ENCODE assay signal across 29 cellular contexts in genomic region chr11:132196928-132197327, GRCh38.
"Had no signal": no experiment of that assay in that cellular context is flagged by ENCODE, and none has a peak within 500 bp of the region (broad histone marks: within the 10 kb centered on the region; RNA-seq: fewer than 3 reads in every experiment).

No MANE protein-coding gene starts in this region.

- H3K4me1 ChIP-seq: stomach, suprapubic skin, testis, thyroid gland, tibial artery, tibial nerve, transverse colon, upper lobe of left lung, upper lobe of right lung, uterus, vagina had no signal

- H3K4me3 ChIP-seq: stomach, suprapubic skin, testis, thoracic aorta, thyroid gland, tibial artery, tibial nerve, transverse colon, upper lobe of left lung, upper lobe of right lung, uterus, vagina had no signal

- H3K27ac ChIP-seq: stomach, suprapubic skin, testis, thoracic aorta, thyroid gland, tibial artery, tibial nerve, transverse colon, upper lobe of left lung, upper lobe of right lung, uterus, vagina had no signal

- H3K27ac Mint-ChIP-seq: stimulated activated effector memory CD8-positive, alpha-beta T cell treated with anti-CD3 and anti-CD28 coated beads, Interleukin-12 subunit alpha, Interleukin-12 subunit beta, amount 100 ng/mL, for 72 hours; stimulated activated memory B cell treated with anti-CD40 and anti-IgM and Interleukin-4, amounts not matched to agents 10 μg/mL and 1 μg/mL and 100 μg/mL, for 72 hours; stimulated activated naive B cell treated with anti-CD40 and anti-IgM and Interleukin-4, amounts not matched to agents 10 μg/mL and 1 μg/mL and 100 μg/mL, for 72 hours; stimulated activated naive CD8-positive, alpha-beta T cell treated with anti-CD3 and anti-CD28 coated beads, Interleukin-15, amount 100 ng/mL, for 72 hours; stimulated activated naive CD8-positive, alpha-beta T cell treated with anti-CD3 and anti-CD28 coated beads, Interleukin-15, Interleukin-2, amounts not matched to agents 100 ng/mL and 50 ng/mL, for 24 hours; type B pancreatic cell had no signal

- H3K36me3 ChIP-seq: stomach, suprapubic skin, thoracic aorta, thyroid gland, tibial artery, tibial nerve, transverse colon, upper lobe of left lung, upper lobe of right lung, uterus, vagina had no signal

- H3K27me3 Mint-ChIP-seq: stimulated activated memory B cell treated with anti-CD40 and anti-IgM and Interleukin-4, amounts not matched to agents 10 μg/mL and 1 μg/mL and 100 μg/mL, for 72 hours; stimulated activated naive B cell treated with anti-CD40 and anti-IgM and Interleukin-4, amounts not matched to agents 10 μg/mL and 1 μg/mL and 100 μg/mL, for 72 hours; stimulated activated naive CD8-positive, alpha-beta T cell treated with anti-CD3 and anti-CD28 coated beads, Interleukin-15, amount 100 ng/mL, for 72 hours; stimulated activated naive CD8-positive, alpha-beta T cell treated with anti-CD3 and anti-CD28 coated beads, Interleukin-15, Interleukin-2, amounts not matched to agents 100 ng/mL and 50 ng/mL, for 24 hours had no signal

- H3K36me3 Mint-ChIP-seq: stimulated activated effector memory CD8-positive, alpha-beta T cell treated with anti-CD3 and anti-CD28 coated beads, Interleukin-12 subunit alpha, Interleukin-12 subunit beta, amount 100 ng/mL, for 72 hours; stimulated activated memory B cell treated with anti-CD40 and anti-IgM and Interleukin-4, amounts not matched to agents 10 μg/mL and 1 μg/mL and 100 μg/mL, for 72 hours; stimulated activated naive B cell treated with anti-CD40 and anti-IgM and Interleukin-4, amounts not matched to agents 10 μg/mL and 1 μg/mL and 100 μg/mL, for 72 hours; type B pancreatic cell had no signal

- H3K9me3 Mint-ChIP-seq: type B pancreatic cell had no signal

- FAIRE-seq: urothelium cell line had no signal

- H3K27me3 ChIP-seq: suprapubic skin, testis, thyroid gland, tibial artery, tibial nerve, transverse colon, upper lobe of left lung, upper lobe of right lung, uterus, vagina had no signal

- H3K4me1 Mint-ChIP-seq: stimulated activated effector memory CD8-positive, alpha-beta T cell treated with anti-CD3 and anti-CD28 coated beads, Interleukin-12 subunit alpha, Interleukin-12 subunit beta, amount 100 ng/mL, for 72 hours; stimulated activated memory B cell treated with anti-CD40 and anti-IgM and Interleukin-4, amounts not matched to agents 10 μg/mL and 1 μg/mL and 100 μg/mL, for 72 hours; stimulated activated naive B cell treated with anti-CD40 and anti-IgM and Interleukin-4, amounts not matched to agents 10 μg/mL and 1 μg/mL and 100 μg/mL, for 72 hours; stimulated activated naive CD8-positive, alpha-beta T cell treated with anti-CD3 and anti-CD28 coated beads, Interleukin-15, amount 100 ng/mL, for 72 hours had no signal

- DNase-seq: stimulated activated CD4-positive, alpha-beta T cell treated with anti-CD3 and anti-CD28 coated beads, Interleukin-2, amount 100 ng/mL, for 48 hours; stimulated activated CD4-positive, alpha-beta T cell treated with anti-CD3 and anti-CD28 coated beads, Interleukin-4, amount 100 ng/mL, for 1 hour; stimulated activated CD4-positive, alpha-beta T cell treated with anti-CD3 and anti-CD28 coated beads, Interleukin-4, amount 100 ng/mL, for 24 hours; stimulated activated CD4-positive, alpha-beta T cell treated with anti-CD3 and anti-CD28 coated beads, Interleukin-4, amount 100 ng/mL, for 4 hours; stimulated activated CD8-positive, alpha-beta memory T cell treated with anti-CD3 and anti-CD28 coated beads, Interleukin-4, amount 100 ng/mL, for 48 hours; stimulated activated naive B cell treated with anti-CD40 and anti-IgM and Interleukin-4, amounts not matched to agents 10 μg/mL and 1 μg/mL and 100 μg/mL, for 72 hours; stimulated activated naive CD4-positive, alpha-beta T cell; stimulated activated naive CD4-positive, alpha-beta T cell treated with Interleukin-2 at 50 U/mL for 16 hours; stimulated activated naive CD8-positive, alpha-beta T cell treated with anti-CD3 and anti-CD28 coated beads, Interleukin-15, amount 100 ng/mL, for 72 hours; stimulated activated naive CD8-positive, alpha-beta T cell treated with anti-CD3 and anti-CD28 coated beads, Interleukin-15, Interleukin-2, amounts not matched to agents 100 U/mL and 50 U/mL, for 24 hours; stomach; substantia nigra; testis; thyroid gland; tibial artery; transverse colon; trophoblast cell; upper lobe of left lung; upper lobe of right lung; uterus had no signal

- H3K4me3 Mint-ChIP-seq: stimulated activated effector memory CD8-positive, alpha-beta T cell treated with anti-CD3 and anti-CD28 coated beads, Interleukin-12 subunit alpha, Interleukin-12 subunit beta, amount 100 ng/mL, for 72 hours; stimulated activated memory B cell treated with anti-CD40 and anti-IgM and Interleukin-4, amounts not matched to agents 10 μg/mL and 1 μg/mL and 100 μg/mL, for 72 hours; stimulated activated naive B cell treated with anti-CD40 and anti-IgM and Interleukin-4, amounts not matched to agents 10 μg/mL and 1 μg/mL and 100 μg/mL, for 72 hours; stimulated activated naive CD8-positive, alpha-beta T cell treated with anti-CD3 and anti-CD28 coated beads, Interleukin-15, amount 100 ng/mL, for 72 hours; stimulated activated naive CD8-positive, alpha-beta T cell treated with anti-CD3 and anti-CD28 coated beads, Interleukin-15, Interleukin-2, amounts not matched to agents 100 ng/mL and 50 ng/mL, for 24 hours; type B pancreatic cell had no signal

- ATAC-seq: stimulated activated effector memory CD8-positive, alpha-beta T cell treated with anti-CD3 and anti-CD28 coated beads, Interleukin-12 subunit alpha, Interleukin-12 subunit beta, amount 100 ng/mL, for 72 hours; stimulated activated memory B cell treated with anti-CD40 and anti-IgM and Interleukin-4, amounts not matched to agents 10 μg/mL and 1 μg/mL and 100 μg/mL, for 72 hours; stimulated activated naive B cell treated with anti-CD40 and anti-IgM and Interleukin-4, amounts not matched to agents 10 μg/mL and 1 μg/mL and 100 μg/mL, for 72 hours; stimulated activated naive CD8-positive, alpha-beta T cell treated with anti-CD3 and anti-CD28 coated beads, Interleukin-15, amount 100 ng/mL, for 72 hours; stimulated activated naive CD8-positive, alpha-beta T cell treated with anti-CD3 and anti-CD28 coated beads, Interleukin-15, Interleukin-2, amounts not matched to agents 100 U/mL and 50 U/mL, for 24 hours; upper lobe of right lung had no signal

- H3K9me3 ChIP-seq: stomach, suprapubic skin, testis, thoracic aorta, thyroid gland, tibial artery, tibial nerve, transverse colon, upper lobe of left lung, upper lobe of right lung, uterus, vagina had no signal
